Comparison of ENCODE assay signal across 1 cellular context in the genomic region with DNA sequence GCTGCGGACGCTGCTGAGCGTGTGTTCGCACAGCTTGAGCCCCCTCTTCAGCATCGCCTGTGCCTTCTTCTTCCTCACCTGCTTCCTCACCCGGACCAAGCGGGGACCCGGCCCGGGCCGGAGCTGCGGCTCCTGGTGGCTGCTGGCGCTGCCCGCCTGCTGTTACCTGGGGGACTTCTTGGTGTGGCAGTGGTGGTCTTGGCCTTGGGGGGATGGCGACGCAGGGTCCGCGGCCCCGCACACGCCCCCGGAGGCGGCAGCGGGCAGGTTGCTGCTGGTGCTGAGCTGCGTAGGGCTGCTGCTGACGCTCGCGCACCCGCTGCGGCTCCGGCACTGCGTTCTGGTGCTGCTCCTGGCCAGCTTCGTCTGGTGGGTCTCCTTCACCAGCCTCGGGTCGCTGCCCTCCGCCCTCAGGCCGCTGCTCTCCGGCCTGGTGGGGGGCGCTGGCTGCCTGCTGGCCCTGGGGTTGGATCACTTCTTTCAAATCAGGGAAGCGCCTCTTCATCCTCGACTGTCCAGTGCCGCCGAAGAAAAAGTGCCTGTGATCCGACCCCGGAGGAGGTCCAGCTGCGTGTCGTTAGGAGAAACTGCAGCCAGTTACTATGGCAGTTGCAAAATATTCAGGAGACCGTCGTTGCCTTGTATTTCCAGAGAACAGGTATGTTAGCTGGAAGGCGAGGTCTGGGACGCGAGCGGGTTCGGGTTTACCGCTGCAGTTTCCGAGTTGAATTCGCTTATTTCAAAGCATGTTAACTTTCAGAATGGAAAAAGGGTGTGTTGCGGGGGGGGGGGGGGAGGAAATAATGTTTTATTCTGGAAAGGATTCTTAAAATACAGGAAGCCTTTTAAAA.
TF ChIP-seq lines count a peak whose summit lies in the region.

No MANE protein-coding gene starts in this region.

TF ChIP-seq in HepG2, 621 proteins besides CTCF, POLR2A, EP300 and RAD21 (continued from another document and continues in another):
- TF ChIP-seq, protein P1, sequence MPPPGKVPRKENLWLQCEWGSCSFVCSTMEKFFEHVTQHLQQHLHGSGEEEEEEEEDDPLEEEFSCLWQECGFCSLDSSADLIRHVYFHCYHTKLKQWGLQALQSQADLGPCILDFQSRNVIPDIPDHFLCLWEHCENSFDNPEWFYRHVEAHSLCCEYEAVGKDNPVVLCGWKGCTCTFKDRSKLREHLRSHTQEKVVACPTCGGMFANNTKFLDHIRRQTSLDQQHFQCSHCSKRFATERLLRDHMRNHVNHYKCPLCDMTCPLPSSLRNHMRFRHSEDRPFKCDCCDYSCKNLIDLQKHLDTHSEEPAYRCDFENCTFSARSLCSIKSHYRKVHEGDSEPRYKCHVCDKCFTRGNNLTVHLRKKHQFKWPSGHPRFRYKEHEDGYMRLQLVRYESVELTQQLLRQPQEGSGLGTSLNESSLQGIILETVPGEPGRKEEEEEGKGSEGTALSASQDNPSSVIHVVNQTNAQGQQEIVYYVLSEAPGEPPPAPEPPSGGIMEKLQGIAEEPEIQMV (CRISPR knock-in tag; IDR thresholded peaks at IDR 0.05; ENCODE audit: low read depth), result peak; percentile 44; the same call in 1 of the 2 replicates
- no peak for TF ChIP-seq ERF (CRISPR knock-in tag; IDR thresholded peaks at IDR 0.05)
- no peak for TF ChIP-seq MIXL1 (CRISPR knock-in tag; IDR thresholded peaks at IDR 0.05)
- TF ChIP-seq GZF1 (CRISPR knock-in tag; IDR thresholded peaks at IDR 0.05), result peak; percentile 83; the same call in 1 of the 2 replicates
- TF ChIP-seq, protein P2, sequence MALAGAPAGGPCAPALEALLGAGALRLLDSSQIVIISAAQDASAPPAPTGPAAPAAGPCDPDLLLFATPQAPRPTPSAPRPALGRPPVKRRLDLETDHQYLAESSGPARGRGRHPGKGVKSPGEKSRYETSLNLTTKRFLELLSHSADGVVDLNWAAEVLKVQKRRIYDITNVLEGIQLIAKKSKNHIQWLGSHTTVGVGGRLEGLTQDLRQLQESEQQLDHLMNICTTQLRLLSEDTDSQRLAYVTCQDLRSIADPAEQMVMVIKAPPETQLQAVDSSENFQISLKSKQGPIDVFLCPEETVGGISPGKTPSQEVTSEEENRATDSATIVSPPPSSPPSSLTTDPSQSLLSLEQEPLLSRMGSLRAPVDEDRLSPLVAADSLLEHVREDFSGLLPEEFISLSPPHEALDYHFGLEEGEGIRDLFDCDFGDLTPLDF (CRISPR knock-in tag; IDR thresholded peaks at IDR 0.05), result 0 out of 2 replicates have a peak, but pooled peaks have one; percentile 5
- TF ChIP-seq, protein P3, sequence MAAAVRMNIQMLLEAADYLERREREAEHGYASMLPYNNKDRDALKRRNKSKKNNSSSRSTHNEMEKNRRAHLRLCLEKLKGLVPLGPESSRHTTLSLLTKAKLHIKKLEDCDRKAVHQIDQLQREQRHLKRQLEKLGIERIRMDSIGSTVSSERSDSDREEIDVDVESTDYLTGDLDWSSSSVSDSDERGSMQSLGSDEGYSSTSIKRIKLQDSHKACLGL (CRISPR knock-in tag; IDR thresholded peaks at IDR 0.05), result no peak
- TF ChIP-seq ZNF747 (CRISPR knock-in tag; IDR thresholded peaks at IDR 0.05; ENCODE audit: borderline replicate concordance), result peak; percentile 52; the same call in 1 of the 2 replicates
- TF ChIP-seq PHF21A (CRISPR knock-in tag; IDR thresholded peaks at IDR 0.05), result peak; percentile 64
- no peak for TF ChIP-seq PPARG (CRISPR knock-in tag; conservative IDR thresholded peaks at IDR 0.05)
- TF ChIP-seq REL (CRISPR knock-in tag; conservative IDR thresholded peaks at IDR 0.05), result peak; percentile 55; the same call in 1 of the 2 replicates
- TF ChIP-seq, protein P4, sequence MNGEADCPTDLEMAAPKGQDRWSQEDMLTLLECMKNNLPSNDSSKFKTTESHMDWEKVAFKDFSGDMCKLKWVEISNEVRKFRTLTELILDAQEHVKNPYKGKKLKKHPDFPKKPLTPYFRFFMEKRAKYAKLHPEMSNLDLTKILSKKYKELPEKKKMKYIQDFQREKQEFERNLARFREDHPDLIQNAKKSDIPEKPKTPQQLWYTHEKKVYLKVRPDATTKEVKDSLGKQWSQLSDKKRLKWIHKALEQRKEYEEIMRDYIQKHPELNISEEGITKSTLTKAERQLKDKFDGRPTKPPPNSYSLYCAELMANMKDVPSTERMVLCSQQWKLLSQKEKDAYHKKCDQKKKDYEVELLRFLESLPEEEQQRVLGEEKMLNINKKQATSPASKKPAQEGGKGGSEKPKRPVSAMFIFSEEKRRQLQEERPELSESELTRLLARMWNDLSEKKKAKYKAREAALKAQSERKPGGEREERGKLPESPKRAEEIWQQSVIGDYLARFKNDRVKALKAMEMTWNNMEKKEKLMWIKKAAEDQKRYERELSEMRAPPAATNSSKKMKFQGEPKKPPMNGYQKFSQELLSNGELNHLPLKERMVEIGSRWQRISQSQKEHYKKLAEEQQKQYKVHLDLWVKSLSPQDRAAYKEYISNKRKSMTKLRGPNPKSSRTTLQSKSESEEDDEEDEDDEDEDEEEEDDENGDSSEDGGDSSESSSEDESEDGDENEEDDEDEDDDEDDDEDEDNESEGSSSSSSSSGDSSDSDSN (CRISPR knock-in tag; IDR thresholded peaks at IDR 0.05), result peak; percentile 88
- TF ChIP-seq, protein P5, sequence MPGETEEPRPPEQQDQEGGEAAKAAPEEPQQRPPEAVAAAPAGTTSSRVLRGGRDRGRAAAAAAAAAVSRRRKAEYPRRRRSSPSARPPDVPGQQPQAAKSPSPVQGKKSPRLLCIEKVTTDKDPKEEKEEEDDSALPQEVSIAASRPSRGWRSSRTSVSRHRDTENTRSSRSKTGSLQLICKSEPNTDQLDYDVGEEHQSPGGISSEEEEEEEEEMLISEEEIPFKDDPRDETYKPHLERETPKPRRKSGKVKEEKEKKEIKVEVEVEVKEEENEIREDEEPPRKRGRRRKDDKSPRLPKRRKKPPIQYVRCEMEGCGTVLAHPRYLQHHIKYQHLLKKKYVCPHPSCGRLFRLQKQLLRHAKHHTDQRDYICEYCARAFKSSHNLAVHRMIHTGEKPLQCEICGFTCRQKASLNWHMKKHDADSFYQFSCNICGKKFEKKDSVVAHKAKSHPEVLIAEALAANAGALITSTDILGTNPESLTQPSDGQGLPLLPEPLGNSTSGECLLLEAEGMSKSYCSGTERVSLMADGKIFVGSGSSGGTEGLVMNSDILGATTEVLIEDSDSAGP (CRISPR knock-in tag; IDR thresholded peaks at IDR 0.05; ENCODE audit: borderline replicate concordance), result peak; percentile 54; the same call in 1 of the 2 replicates
- TF ChIP-seq ZNF788 (CRISPR knock-in tag; IDR thresholded peaks at IDR 0.05; ENCODE audit: borderline replicate concordance), result peak; percentile 67; the same call in 1 of the 2 replicates
- no peak for TF ChIP-seq NFRKB (IDR thresholded peaks at IDR 0.05)
- 0 out of 2 replicates have a peak, but pooled peaks have one; percentile 14 for TF ChIP-seq ATF7-NPFF (CRISPR knock-in tag; IDR thresholded peaks at IDR 0.05; ENCODE audit: low read depth)
- no peak for TF ChIP-seq ARHGAP35 (CRISPR knock-in tag; IDR thresholded peaks at IDR 0.05; ENCODE audit: borderline replicate concordance)
- no peak for TF ChIP-seq FOXM1 (CRISPR knock-in tag; IDR thresholded peaks at IDR 0.05)
- peak; percentile 33 for TF ChIP-seq KDM2A (CRISPR knock-in tag; IDR thresholded peaks at IDR 0.05; ENCODE audit: borderline replicate concordance, low read depth)
- 0 out of 2 replicates have a peak, but pooled peaks have one; percentile 60 for TF ChIP-seq ZNF256 (CRISPR knock-in tag; conservative IDR thresholded peaks at IDR 0.05)
- TF ChIP-seq ZNF563 (CRISPR knock-in tag; IDR thresholded peaks at IDR 0.05), result 0 out of 2 replicates have a peak, but pooled peaks have one; percentile 11
- 0 out of 2 replicates have a peak, but pooled peaks have one; percentile 41 for TF ChIP-seq ZNF605 (CRISPR knock-in tag; IDR thresholded peaks at IDR 0.05)
- TF ChIP-seq TCF7 (IDR thresholded peaks at IDR 0.05; ENCODE audit: low read depth), result no peak
- TF ChIP-seq ZNF749 (CRISPR knock-in tag; IDR thresholded peaks at IDR 0.05; ENCODE audit: borderline replicate concordance), result 0 out of 2 replicates have a peak, but pooled peaks have one; percentile 18
- no peak for TF ChIP-seq BCL6 (CRISPR knock-in tag; IDR thresholded peaks at IDR 0.05)
- no peak for TF ChIP-seq ZFP62 (CRISPR knock-in tag; IDR thresholded peaks at IDR 0.05)
- no peak for TF ChIP-seq MAFF (IDR thresholded peaks at IDR 0.05; ENCODE audit: low read depth, low read length)
- 0 out of 2 replicates have a peak, but pooled peaks have one; percentile 12 for TF ChIP-seq FOXK1 (CRISPR knock-in tag; IDR thresholded peaks at IDR 0.05; ENCODE audit: borderline replicate concordance, low read depth)
- TF ChIP-seq, protein P6, sequence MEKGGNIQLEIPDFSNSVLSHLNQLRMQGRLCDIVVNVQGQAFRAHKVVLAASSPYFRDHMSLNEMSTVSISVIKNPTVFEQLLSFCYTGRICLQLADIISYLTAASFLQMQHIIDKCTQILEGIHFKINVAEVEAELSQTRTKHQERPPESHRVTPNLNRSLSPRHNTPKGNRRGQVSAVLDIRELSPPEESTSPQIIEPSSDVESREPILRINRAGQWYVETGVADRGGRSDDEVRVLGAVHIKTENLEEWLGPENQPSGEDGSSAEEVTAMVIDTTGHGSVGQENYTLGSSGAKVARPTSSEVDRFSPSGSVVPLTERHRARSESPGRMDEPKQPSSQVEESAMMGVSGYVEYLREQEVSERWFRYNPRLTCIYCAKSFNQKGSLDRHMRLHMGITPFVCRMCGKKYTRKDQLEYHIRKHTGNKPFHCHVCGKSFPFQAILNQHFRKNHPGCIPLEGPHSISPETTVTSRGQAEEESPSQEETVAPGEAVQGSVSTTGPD (CRISPR knock-in tag; IDR thresholded peaks at IDR 0.05), result no peak
- peak; percentile 67 for TF ChIP-seq ZNF781 (CRISPR knock-in tag; IDR thresholded peaks at IDR 0.05; ENCODE audit: borderline replicate concordance, not compliant biosample characterization)
- TF ChIP-seq, protein P7, sequence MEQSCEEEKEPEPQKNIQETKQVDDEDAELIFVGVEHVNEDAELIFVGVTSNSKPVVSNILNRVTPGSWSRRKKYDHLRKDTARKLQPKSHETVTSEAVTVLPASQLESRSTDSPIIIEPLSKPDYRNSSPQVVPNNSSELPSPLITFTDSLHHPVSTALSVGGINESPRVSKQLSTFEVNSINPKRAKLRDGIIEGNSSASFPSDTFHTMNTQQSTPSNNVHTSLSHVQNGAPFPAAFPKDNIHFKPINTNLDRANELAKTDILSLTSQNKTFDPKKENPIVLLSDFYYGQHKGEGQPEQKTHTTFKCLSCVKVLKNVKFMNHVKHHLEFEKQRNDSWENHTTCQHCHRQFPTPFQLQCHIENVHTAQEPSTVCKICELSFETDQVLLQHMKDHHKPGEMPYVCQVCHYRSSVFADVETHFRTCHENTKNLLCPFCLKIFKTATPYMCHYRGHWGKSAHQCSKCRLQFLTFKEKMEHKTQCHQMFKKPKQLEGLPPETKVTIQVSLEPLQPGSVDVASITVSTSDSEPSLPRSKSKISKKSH (CRISPR knock-in tag; IDR thresholded peaks at IDR 0.05; ENCODE audit: borderline replicate concordance), result no peak
- TF ChIP-seq MED1 (CRISPR knock-in tag; IDR thresholded peaks at IDR 0.05), result no peak
- TF ChIP-seq ZNF598 (CRISPR knock-in tag; IDR thresholded peaks at IDR 0.05; ENCODE audit: borderline replicate concordance), result no peak
- peak; percentile 11; the same call in 1 of the 2 replicates for TF ChIP-seq SAP130 (CRISPR knock-in tag; IDR thresholded peaks at IDR 0.05; ENCODE audit: low read depth)
- peak; percentile 33 for TF ChIP-seq ZMYM4 (CRISPR knock-in tag; IDR thresholded peaks at IDR 0.05)
- no peak for TF ChIP-seq ZNF562 (CRISPR knock-in tag; IDR thresholded peaks at IDR 0.05; ENCODE audit: borderline replicate concordance)
- TF ChIP-seq, protein P8, sequence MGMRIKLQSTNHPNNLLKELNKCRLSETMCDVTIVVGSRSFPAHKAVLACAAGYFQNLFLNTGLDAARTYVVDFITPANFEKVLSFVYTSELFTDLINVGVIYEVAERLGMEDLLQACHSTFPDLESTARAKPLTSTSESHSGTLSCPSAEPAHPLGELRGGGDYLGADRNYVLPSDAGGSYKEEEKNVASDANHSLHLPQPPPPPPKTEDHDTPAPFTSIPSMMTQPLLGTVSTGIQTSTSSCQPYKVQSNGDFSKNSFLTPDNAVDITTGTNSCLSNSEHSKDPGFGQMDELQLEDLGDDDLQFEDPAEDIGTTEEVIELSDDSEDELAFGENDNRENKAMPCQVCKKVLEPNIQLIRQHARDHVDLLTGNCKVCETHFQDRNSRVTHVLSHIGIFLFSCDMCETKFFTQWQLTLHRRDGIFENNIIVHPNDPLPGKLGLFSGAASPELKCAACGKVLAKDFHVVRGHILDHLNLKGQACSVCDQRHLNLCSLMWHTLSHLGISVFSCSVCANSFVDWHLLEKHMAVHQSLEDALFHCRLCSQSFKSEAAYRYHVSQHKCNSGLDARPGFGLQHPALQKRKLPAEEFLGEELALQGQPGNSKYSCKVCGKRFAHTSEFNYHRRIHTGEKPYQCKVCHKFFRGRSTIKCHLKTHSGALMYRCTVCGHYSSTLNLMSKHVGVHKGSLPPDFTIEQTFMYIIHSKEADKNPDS (CRISPR knock-in tag; IDR thresholded peaks at IDR 0.05), result no peak
- TF ChIP-seq TGIF2 (CRISPR knock-in tag; IDR thresholded peaks at IDR 0.05), result 0 out of 2 replicates have a peak, but pooled peaks have one; percentile 9
- peak; percentile 78 for TF ChIP-seq ASH2L (IDR thresholded peaks at IDR 0.05; ENCODE audit: insufficient read length, low read depth, low read length)
- peak; percentile 66 for TF ChIP-seq ZNF501 (CRISPR knock-in tag; IDR thresholded peaks at IDR 0.05)
- TF ChIP-seq, protein P9, sequence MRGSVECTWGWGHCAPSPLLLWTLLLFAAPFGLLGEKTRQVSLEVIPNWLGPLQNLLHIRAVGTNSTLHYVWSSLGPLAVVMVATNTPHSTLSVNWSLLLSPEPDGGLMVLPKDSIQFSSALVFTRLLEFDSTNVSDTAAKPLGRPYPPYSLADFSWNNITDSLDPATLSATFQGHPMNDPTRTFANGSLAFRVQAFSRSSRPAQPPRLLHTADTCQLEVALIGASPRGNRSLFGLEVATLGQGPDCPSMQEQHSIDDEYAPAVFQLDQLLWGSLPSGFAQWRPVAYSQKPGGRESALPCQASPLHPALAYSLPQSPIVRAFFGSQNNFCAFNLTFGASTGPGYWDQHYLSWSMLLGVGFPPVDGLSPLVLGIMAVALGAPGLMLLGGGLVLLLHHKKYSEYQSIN (CRISPR knock-in tag; IDR thresholded peaks at IDR 0.05; ENCODE audit: borderline replicate concordance), result 0 out of 2 replicates have a peak, but pooled peaks have one; percentile 58
- peak; percentile 37; the same call in 1 of the 2 replicates for TF ChIP-seq ZNF446 (CRISPR knock-in tag; IDR thresholded peaks at IDR 0.05)
- TF ChIP-seq, protein P10, sequence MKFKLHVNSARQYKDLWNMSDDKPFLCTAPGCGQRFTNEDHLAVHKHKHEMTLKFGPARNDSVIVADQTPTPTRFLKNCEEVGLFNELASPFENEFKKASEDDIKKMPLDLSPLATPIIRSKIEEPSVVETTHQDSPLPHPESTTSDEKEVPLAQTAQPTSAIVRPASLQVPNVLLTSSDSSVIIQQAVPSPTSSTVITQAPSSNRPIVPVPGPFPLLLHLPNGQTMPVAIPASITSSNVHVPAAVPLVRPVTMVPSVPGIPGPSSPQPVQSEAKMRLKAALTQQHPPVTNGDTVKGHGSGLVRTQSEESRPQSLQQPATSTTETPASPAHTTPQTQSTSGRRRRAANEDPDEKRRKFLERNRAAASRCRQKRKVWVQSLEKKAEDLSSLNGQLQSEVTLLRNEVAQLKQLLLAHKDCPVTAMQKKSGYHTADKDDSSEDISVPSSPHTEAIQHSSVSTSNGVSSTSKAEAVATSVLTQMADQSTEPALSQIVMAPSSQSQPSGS (CRISPR knock-in tag; IDR thresholded peaks at IDR 0.05), result peak; percentile 35; the same call in 1 of the 2 replicates
- TF ChIP-seq ZBTB20 (CRISPR knock-in tag; IDR thresholded peaks at IDR 0.05; ENCODE audit: borderline replicate concordance, low read depth), result peak; percentile 64; the same call in 1 of the 2 replicates
- no peak for TF ChIP-seq ZNF383 (CRISPR knock-in tag; IDR thresholded peaks at IDR 0.05; ENCODE audit: borderline replicate concordance)
